Comparison of ENCODE assay signal across 8 cellular contexts in the genomic region with DNA sequence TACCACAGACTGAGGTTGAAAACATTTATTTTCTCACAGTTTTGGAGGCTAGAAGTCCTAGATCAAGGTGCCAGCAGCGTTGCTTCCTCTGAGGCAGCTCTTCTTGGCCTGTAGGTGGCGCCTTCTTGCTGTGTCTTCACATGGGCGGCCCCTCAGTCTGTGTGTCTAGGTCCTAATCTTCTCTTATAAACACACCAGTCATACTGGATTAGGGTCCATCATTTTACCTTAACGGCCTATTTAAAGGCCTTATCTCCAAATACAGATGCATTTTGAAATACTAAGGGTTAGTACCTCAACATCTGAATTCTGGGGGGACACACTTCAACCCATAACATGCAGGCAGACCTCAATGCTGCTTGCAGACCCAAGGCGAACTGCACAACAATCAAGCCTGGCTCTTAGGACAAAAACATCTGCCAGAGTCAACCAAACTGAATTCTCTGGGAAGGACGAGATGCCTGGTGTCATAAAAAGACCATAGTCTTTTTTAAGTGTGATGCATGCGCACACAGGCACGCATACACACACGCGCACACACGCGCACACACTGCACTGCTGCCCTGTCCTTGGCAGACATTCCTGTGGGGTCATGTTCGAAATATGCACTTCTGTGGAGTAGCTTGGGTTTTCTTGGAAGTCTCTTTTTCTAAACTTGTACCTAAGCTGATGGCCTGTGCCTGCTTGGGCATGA. TPM values are rescaled to one million over a fixed set of nuclear protein-coding genes. Genes with fewer than 3 reads are reported as not detected.
A peak's percentile ranks its signal among the peaks of the same experiment; 100 is the strongest.
DNase-seq lines count a peak whose midpoint lies in the region; ATAC-seq and TF ChIP-seq lines count a peak whose summit lies in the region.

No MANE protein-coding gene starts in this region.

- no peaks in the 10 kb centered on the region for H3K9me3 Mint-ChIP-seq in activated CD4-positive, alpha-beta T cell treated with anti-CD3 and anti-CD28 coated beads for 36 hours (ENCODE audit: low read depth)
- H3K9me3 Mint-ChIP-seq in dendritic cell treated with granulocyte-macrophage colony-stimulating factor and Interleukin-4, amounts not matched to agents 40 ng/mL and 50 ng/mL, for 4 days = no peaks in the 10 kb centered on the region

- no peaks in the 10 kb centered on the region for H3K36me3 ChIP-seq in mesenchymal stem cell (ENCODE audit: control insufficient read depth in 1 of 2, insufficient read depth in 2 of 2, low read depth in 1 of 2, low read length in 2 of 2)

- H3K4me1 ChIP-seq in mesenchymal stem cell (ENCODE audit: control insufficient read depth, insufficient read depth, low read depth, low read length) = peaks cover 1% of the 10 kb centered on the region

- no peaks in the 10 kb centered on the region for H3K9me3 ChIP-seq in mesenchymal stem cell (ENCODE audit: control insufficient read depth, low read length)

- no peak overlapping the region for H4K8ac ChIP-seq in mesenchymal stem cell (ENCODE audit: low read length)

- POLR2A ChIA-PET in activated CD4-positive, alpha-beta T cell treated with anti-CD3 and anti-CD28 coated beads for 36 hours (lab: Charles Lee) = interaction anchor here (0.6 to 0.7 kb wide), 3 partner anchors 49 to 86 kb away, joined by 3 to 5 read pairs (median 4); no protein-coding TSS in a partner anchor

- no peak overlapping the region for H2AK5ac ChIP-seq in mesenchymal stem cell (ENCODE audit: low read length, severe bottlenecking)

- no peak overlapping the region for H2BK15ac ChIP-seq in mesenchymal stem cell (ENCODE audit: low read depth, poor library complexity, severe bottlenecking)

- peak; percentile 20 for DNase-seq in NCI-H510A (lab: John Stamatoyannopoulos, UW)
- DNase-seq in activated CD4-positive, alpha-beta T cell treated with anti-CD3 and anti-CD28 coated beads for 36 hours = peak; percentile 86
- peak; percentile 81 for DNase-seq in mesenchymal stem cell
- peak; percentile 52 for DNase-seq in stimulated activated CD8-positive, alpha-beta memory T cell treated with anti-CD3 and anti-CD28 coated beads, Interleukin-15, amount 100 ng/mL, for 48 hours (ENCODE audit: low read depth in 2 of 2)

- H3K36me3 Mint-ChIP-seq in activated CD4-positive, alpha-beta T cell treated with anti-CD3 and anti-CD28 coated beads for 36 hours (ENCODE audit: low read depth) = no peaks in the 10 kb centered on the region
- no peaks in the 10 kb centered on the region for H3K36me3 Mint-ChIP-seq in dendritic cell treated with granulocyte-macrophage colony-stimulating factor and Interleukin-4, amounts not matched to agents 40 ng/mL and 50 ng/mL, for 4 days (ENCODE audit: low read depth)

- peaks cover 16% of the 10 kb centered on the region for H3K4me1 Mint-ChIP-seq in activated CD4-positive, alpha-beta T cell treated with anti-CD3 and anti-CD28 coated beads for 36 hours
- H3K4me1 Mint-ChIP-seq in dendritic cell treated with granulocyte-macrophage colony-stimulating factor and Interleukin-4, amounts not matched to agents 40 ng/mL and 50 ng/mL, for 4 days (ENCODE audit: low read depth) = peaks cover 44% of the 10 kb centered on the region

- ATAC-seq in HG03066 (IDR thresholded peaks at IDR 0.05; ENCODE audit: low read depth, unreplicated experiment) (peak; percentile 40), GM19452 (IDR thresholded peaks at IDR 0.05; ENCODE audit: unreplicated experiment) (no peak)
- ATAC-seq in activated CD4-positive, alpha-beta T cell treated with anti-CD3 and anti-CD28 coated beads for 36 hours = peak; percentile 60

- no peak overlapping the region for H2BK120ac ChIP-seq in mesenchymal stem cell (ENCODE audit: low read depth, low read length)

- H3K27ac Mint-ChIP-seq in activated CD4-positive, alpha-beta T cell treated with anti-CD3 and anti-CD28 coated beads for 36 hours = no peak overlapping the region
- H3K27ac Mint-ChIP-seq in dendritic cell treated with granulocyte-macrophage colony-stimulating factor and Interleukin-4, amounts not matched to agents 40 ng/mL and 50 ng/mL, for 4 days = peak overlapping the region; percentile 73

- H3K14ac ChIP-seq in mesenchymal stem cell (ENCODE audit: low read length in 2 of 2) = peak overlapping the region in 1 of 2 experiments; percentile 30

- no peak overlapping the region for H3K4me3 Mint-ChIP-seq in activated CD4-positive, alpha-beta T cell treated with anti-CD3 and anti-CD28 coated beads for 36 hours
- H3K4me3 Mint-ChIP-seq in dendritic cell treated with granulocyte-macrophage colony-stimulating factor and Interleukin-4, amounts not matched to agents 40 ng/mL and 50 ng/mL, for 4 days = no peak overlapping the region

- no peak overlapping the region for H2BK5ac ChIP-seq in mesenchymal stem cell (ENCODE audit: low read depth, low read length, poor library complexity, severe bottlenecking)

- no peak overlapping the region for H3K27ac ChIP-seq in mesenchymal stem cell (ENCODE audit: low read length, poor library complexity, severe bottlenecking)

- H3K4ac ChIP-seq in mesenchymal stem cell (ENCODE audit: low read depth in 1 of 2, low read length in 2 of 2) = peak overlapping the region in 1 of 2 experiments; percentile 17

- H3K27me3 Mint-ChIP-seq in activated CD4-positive, alpha-beta T cell treated with anti-CD3 and anti-CD28 coated beads for 36 hours = no peaks in the 10 kb centered on the region
- no peaks in the 10 kb centered on the region for H3K27me3 Mint-ChIP-seq in dendritic cell treated with granulocyte-macrophage colony-stimulating factor and Interleukin-4, amounts not matched to agents 40 ng/mL and 50 ng/mL, for 4 days

- H2AFZ ChIP-seq in mesenchymal stem cell (ENCODE audit: low read depth, low read length) = no peak overlapping the region

- H2BK12ac ChIP-seq in mesenchymal stem cell (ENCODE audit: low read length in 2 of 2) = no peak overlapping the region

- TF ChIP-seq CTCF in GM12801 (IDR thresholded peaks at IDR 0.05; ENCODE audit: extremely low read depth, insufficient read length) = peak; percentile 74

- WGBS in mesenchymal stem cell = 60% methylated on average over 13 of the region's 13 CpGs

- intact Hi-C loops in activated CD4-positive, alpha-beta T cell treated with anti-CD3 and anti-CD28 coated beads for 36 hours (cut with DNase I, micrococcal nuclease) = loop anchor here (1.0 to 2.0 kb wide), 4 partner anchors 87 to 314 kb away; partner anchors contain the start of gene NPC1 (in 1 of the 2)
- intact Hi-C loops in dendritic cell treated with granulocyte-macrophage colony-stimulating factor and Interleukin-4, amounts not matched to agents 40 ng/mL and 50 ng/mL, for 4 days (cut with micrococcal nuclease) = loop anchor here (5.0 to 10.0 kb wide), 2 partner anchors 206 to 418 kb away; no protein-coding TSS in a partner anchor

- H3K9ac ChIP-seq in mesenchymal stem cell (ENCODE audit: low read length) = peak overlapping the region; percentile 18

- peak overlapping the region in 1 of 2 experiments; percentile 29 for H3K18ac ChIP-seq in mesenchymal stem cell (ENCODE audit: low read depth in 1 of 2, low read length in 2 of 2)

- H3K4me2 ChIP-seq in mesenchymal stem cell (ENCODE audit: low read length, poor library complexity, severe bottlenecking) = no peak overlapping the region

- no peak overlapping the region for H4K91ac ChIP-seq in mesenchymal stem cell (ENCODE audit: low read length)

- H3K79me1 ChIP-seq in mesenchymal stem cell (replicated peaks; ENCODE audit: low read length, poor library complexity, severe bottlenecking) = peaks cover 4% of the 10 kb centered on the region

- H3K23ac ChIP-seq in mesenchymal stem cell (ENCODE audit: low read length in 2 of 2) = peak overlapping the region in 1 of 2 experiments; percentile 32

- H3K4me3 ChIP-seq in mesenchymal stem cell (ENCODE audit: insufficient read depth in 1 of 2, low read depth in 1 of 2, low read length in 2 of 2) = no peak overlapping the region

- CTCF ChIA-PET in activated CD4-positive, alpha-beta T cell treated with anti-CD3 and anti-CD28 coated beads for 36 hours (lab: Charles Lee) = interaction anchor here (0.6 to 4.3 kb wide), 30 partner anchors 9 to 1797 kb away, joined by 3 to 22 read pairs (median 5); partner anchors contain the start of gene RIOK3

- no peaks in the 10 kb centered on the region for H3K27me3 ChIP-seq in mesenchymal stem cell (ENCODE audit: control insufficient read depth in 1 of 2, insufficient read depth in 1 of 2, low read length in 2 of 2)

RNA-seq across cellular contexts. Expression of gene RMC1, which starts 4.3 kb away (rescaled TPM):
- total RNA-seq in activated CD4-positive, alpha-beta T cell treated with anti-CD3 and anti-CD28 coated beads for 36 hours = 10 to 100 TPM; 28.7 to 29.8 TPM
- 24.8 TPM for polyA plus RNA-seq in mesenchymal stem cell (2013, experiment 1 of 2)
- 24.4 TPM for polyA plus RNA-seq in mesenchymal stem cell (2013, experiment 2 of 2)

RNA-seq across cellular contexts. Expression of gene RIOK3, which starts 45.9 kb away (rescaled TPM):
- 10 to 100 TPM; 71.1 to 71.2 TPM for total RNA-seq in activated CD4-positive, alpha-beta T cell treated with anti-CD3 and anti-CD28 coated beads for 36 hours
- polyA plus RNA-seq in mesenchymal stem cell (2013, experiment 1 of 2) = 60.4 TPM
- 58.3 TPM for polyA plus RNA-seq in mesenchymal stem cell (2013, experiment 2 of 2)

Comparison
In these comparisons a context has a peak if more than half of its experiments do, and no peak if none do; other contexts are left out.
1. DNase-seq: peak in every context shown above with its lines; median percentile 86 in activated CD4-positive, alpha-beta T cell treated with anti-CD3 and anti-CD28 coated beads for 36 hours; 81 in mesenchymal stem cell; 52 in stimulated activated CD8-positive, alpha-beta memory T cell treated with anti-CD3 and anti-CD28 coated beads, Interleukin-15, amount 100 ng/mL, for 48 hours; 20 in NCI-H510A.